ENCODE assay signal across 8 cellular contexts in genomic region chr1:63691672-63692425, GRCh38.
A peak's percentile ranks its signal among the peaks of the same experiment; 100 is the strongest.
DNase-seq lines count a peak whose midpoint lies in the region; ATAC-seq and TF ChIP-seq lines count a peak whose summit lies in the region.

No MANE protein-coding gene starts in this region.

- no peaks in the 10 kb centered on the region for H3K36me3 Mint-ChIP-seq in WTC11

- POLR2A ChIA-PET in WTC11 (lab: Charles Lee), result interaction anchor here (0.6 to 1.4 kb wide), 6 partner anchors 99 to 522 kb away, joined by 3 to 5 read pairs (median 4); no protein-coding TSS in a partner anchor

- CTCF ChIA-PET in WTC11 (lab: Charles Lee), result interaction anchor here (0.6 to 2.4 kb wide), 126 partner anchors 9 to 1878 kb away, joined by 3 to 95 read pairs (median 4); partner anchors contain the start of gene ROR1

- no peaks in the 10 kb centered on the region for H3K27me3 Mint-ChIP-seq in WTC11 (ENCODE audit: low read depth)

- no peak overlapping the region for H3K4me3 Mint-ChIP-seq in WTC11

- peaks cover 7% of the 10 kb centered on the region; the same call in 1 of the 2 replicates for H3K4me1 Mint-ChIP-seq in WTC11

- TF ChIP-seq CTCF in GM12801 (IDR thresholded peaks at IDR 0.05; ENCODE audit: extremely low read depth, insufficient read length), result peak; percentile 35
- 0 out of 2 replicates have a peak, but pooled peaks have one; percentile 47 for TF ChIP-seq CTCF in WTC11 (IDR thresholded peaks at IDR 0.05)
- TF ChIP-seq CTCF in foreskin fibroblast (IDR thresholded peaks at IDR 0.05; ENCODE audit: low read depth, low read length), result peak; percentile 79

- no peak overlapping the region for H3K27ac Mint-ChIP-seq in WTC11

- H3K4me3 ChIP-seq in foreskin fibroblast (ENCODE audit: low read depth in 1 of 2, low read length in 2 of 2), result no peak overlapping the region

- no peaks in the 10 kb centered on the region for H3K9me3 Mint-ChIP-seq in WTC11

- peak; percentile 73 for ATAC-seq in HG03039 (IDR thresholded peaks at IDR 0.05; ENCODE audit: unreplicated experiment)
- peak; percentile 93 for ATAC-seq in WTC11
- ATAC-seq in GM19467 (IDR thresholded peaks at IDR 0.05; ENCODE audit: unreplicated experiment), result no peak

- DNase-seq in AG08395 (ENCODE audit: low spot score) (peak; percentile 87), NCI-H2196 (lab: John Stamatoyannopoulos, UW; ENCODE audit: unreplicated experiment) (peak; percentile 63), WTC11 (ENCODE audit: low spot score) (peak; percentile 41), foreskin fibroblast (peak; percentile 82 to 94), non-pigmented ciliary epithelial cell (ENCODE audit: low read depth) (peak; percentile 84)

TF ChIP-seq in WTC11, 78 proteins besides CTCF, POLR2A, EP300 and RAD21:
- TF ChIP-seq JUN (CRISPR knock-in tag; IDR thresholded peaks at IDR 0.05) (no peak), GABPB1 (CRISPR knock-in tag; IDR thresholded peaks at IDR 0.05) (peak; percentile 76), PREB (CRISPR knock-in tag; IDR thresholded peaks at IDR 0.05; ENCODE audit: borderline replicate concordance) (no peak), AFF4 (CRISPR knock-in tag; IDR thresholded peaks at IDR 0.05; ENCODE audit: borderline replicate concordance) (no peak), TP53 (CRISPR knock-in tag; IDR thresholded peaks at IDR 0.05) (no peak), FOXK1 (CRISPR knock-in tag; IDR thresholded peaks at IDR 0.05) (no peak), ATF1 (CRISPR knock-in tag; IDR thresholded peaks at IDR 0.05) (no peak)
